Comparison of ENCODE assay signal across 8 cellular contexts in the genomic region with DNA sequence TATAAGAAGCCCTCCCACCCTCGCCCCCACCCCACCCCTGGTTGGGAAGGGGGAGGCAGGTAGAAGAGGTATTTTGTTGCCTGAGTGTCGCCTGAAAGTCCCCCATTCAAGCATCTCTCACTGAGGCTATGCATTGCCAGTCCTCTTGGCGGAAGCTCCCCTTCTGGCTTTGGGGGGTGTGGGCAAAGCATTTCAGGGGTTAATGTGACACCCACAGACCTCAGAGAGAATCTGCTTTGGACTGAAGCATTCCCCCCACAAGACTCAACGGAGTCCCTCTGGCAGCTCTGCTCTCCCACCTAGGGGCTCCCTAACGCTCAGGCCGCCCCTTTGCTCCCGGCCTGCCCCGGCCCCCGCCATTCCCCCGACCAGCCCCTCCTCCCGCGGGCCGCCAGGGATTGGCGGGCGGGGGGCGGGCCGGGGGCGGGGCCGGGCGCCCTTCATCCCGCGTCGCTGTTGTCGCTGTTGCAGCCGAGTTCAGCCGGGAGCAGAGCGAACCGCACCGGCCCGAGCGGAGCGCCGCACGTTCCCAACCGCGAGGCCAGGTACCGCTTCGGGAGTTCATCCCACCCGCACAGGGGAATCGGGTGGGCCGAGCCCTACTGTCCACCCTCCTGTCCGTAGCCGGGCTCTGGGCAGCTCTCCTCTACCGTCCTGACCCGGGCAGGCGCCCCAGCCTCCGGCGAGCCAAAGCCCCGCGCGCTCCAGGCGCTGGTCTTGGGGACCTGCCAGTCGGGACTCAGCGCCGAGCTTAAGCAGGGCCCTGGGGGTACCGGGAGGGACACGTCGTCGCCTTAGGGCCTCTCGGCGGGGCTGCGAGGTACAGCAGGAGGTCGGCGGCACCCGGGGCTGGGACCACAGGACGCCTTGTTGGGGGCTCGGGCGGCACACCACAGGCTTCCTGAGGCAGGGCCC. TPM values are rescaled to one million over a fixed set of nuclear protein-coding genes. Genes with fewer than 3 reads are reported as not detected.
DNase-seq lines count a peak whose midpoint lies in the region; ATAC-seq, FAIRE-seq and TF ChIP-seq lines count a peak whose summit lies in the region.

A gene (plus strand): TSS at position 468 of the 915 bp plus-strand sequence. CDS start 8,929 bp downstream, outside the sequence.

- H3K9me3 ChIP-seq in Loucy (ENCODE audit: insufficient read depth, low read depth, low read length) (no peaks in the 10 kb centered on the region), HepG2 (ENCODE audit: low read length) (no peaks in the 10 kb centered on the region), tibial nerve (no peaks in the 10 kb centered on the region)

- peak within 1 kb of the TSS; percentile 87 for H2AFZ ChIP-seq in Loucy (ENCODE audit: low read length)
- no peak within 1 kb of the TSS for H2AFZ ChIP-seq in HepG2 (ENCODE audit: low read length)

- TF ChIP-seq POLR2A in HepG2 (IDR thresholded peaks at IDR 0.05; ENCODE audit: insufficient read depth in 1 of 2, low read depth in 2 of 2, low read length in 2 of 2) (peak in 1 of 2 experiments; percentile 89; a peak in 2 of 4 replicates), tibial nerve (IDR thresholded peaks at IDR 0.05) (peak in 1 of 2 donors; percentile 23)

- H4K20me1 ChIP-seq in Loucy (ENCODE audit: insufficient read depth, low read length, poor library complexity, severe bottlenecking) (no peaks in the 10 kb centered on the region), HepG2 (ENCODE audit: insufficient read depth, low read length) (peaks cover 4% of the 10 kb centered on the region; the same call in 1 of the 2 replicates)

- peak within 1 kb of the TSS; percentile 65 for H3K4me2 ChIP-seq in Loucy (ENCODE audit: low read depth, low read length, poor library complexity, severe bottlenecking)
- peak within 1 kb of the TSS; percentile 96 for H3K4me2 ChIP-seq in HepG2 (ENCODE audit: low read depth, low read length)

- peak; percentile 52 for DNase-seq in AG20443 (ENCODE audit: low spot score)
- DNase-seq in caudate nucleus (lab: John Stamatoyannopoulos, UW), result peak in 30 of 61 donors; percentile 9 to 59 (median 32)
- no peak for DNase-seq in HepG2 (ENCODE audit: low spot score)
- no peak for DNase-seq in tibial nerve (ENCODE audit: low spot score in 2 of 2)

- in situ Hi-C loops in HepG2 (cut with HindIII; ENCODE audit: extremely low pct_ligation_motif_present, low pct_unique_long_range_greater_than_20kb), result no loop called here

- H3K27ac ChIP-seq in caudate nucleus (ENCODE audit: low read depth, low read length) (peak within 1 kb of the TSS; percentile 89), HepG2 (ENCODE audit: extremely low read length, insufficient read depth, low read length) (peak within 1 kb of the TSS; percentile 99), tibial nerve (peak within 1 kb of the TSS in 1 of 4 donors; percentile 66)

- H3F3A ChIP-seq in Loucy (ENCODE audit: low read depth), result no peaks in the 10 kb centered on the region

- CTCF ChIA-PET in HepG2 (lab: Yijun Ruan, JAX; ENCODE audit: low intra/inter-chr PET ratio, low total read pairs), result interaction anchor here (1.6 kb wide), 1 partner anchor 10 kb away, joined by 5 read pairs; no protein-coding TSS in a partner anchor

- TF ChIP-seq CTCF in Loucy (conservative IDR thresholded peaks at IDR 0.05; ENCODE audit: low read length), result no peak
- no peak for TF ChIP-seq CTCF in HepG2 (CRISPR knock-in tag; IDR thresholded peaks at IDR 0.05)
- TF ChIP-seq CTCF in tibial nerve (IDR thresholded peaks at IDR 0.05), result no peak

- H3K4me3 ChIP-seq in Loucy (ENCODE audit: low read length, poor library complexity, severe bottlenecking) (peak within 1 kb of the TSS; percentile 55), HepG2 (replicated peaks in 1 of 3; ENCODE audit: insufficient read depth in 1 of 3, low read depth in 2 of 3, low read length in 3 of 3) (peak within 1 kb of the TSS; percentile 79 to 93 (median 85)), tibial nerve (peak within 1 kb of the TSS; percentile 31 to 57 (median 44))

- WGBS in HepG2 (ENCODE audit: low lambda C conversion rate), result 0% methylated on average over 13 of the region's 68 CpGs
- 5 to 8% methylated on average over 13 to 36 of the region's 68 CpGs for WGBS in tibial nerve, 2 donors

- BruUV-seq in HepG2 (replicated peaks; lab: Mats Ljungman, UMichigan), result no TSS peak

- H3K9ac ChIP-seq in Loucy (ENCODE audit: low read depth, low read length, poor library complexity, severe bottlenecking) (no peak within 1 kb of the TSS), HepG2 (ENCODE audit: insufficient read depth, low read depth, low read length) (peak within 1 kb of the TSS; percentile 92)

- H3K27me3 ChIP-seq in Loucy (ENCODE audit: insufficient read depth, low read length, poor library complexity, severe bottlenecking) (no peaks in the 10 kb centered on the region), HepG2 (ENCODE audit: control insufficient read depth in 1 of 2, insufficient read depth in 2 of 2, low read length in 2 of 2) (no peaks in the 10 kb centered on the region), tibial nerve (peaks cover 0 to 53% of the 10 kb centered on the region in 2 donors)

- POLR2A ChIA-PET in HepG2 (lab: Yijun Ruan, JAX), result interaction anchor here (1.0 to 15.7 kb wide), 9 partner anchors 10 to 62 kb away, joined by 4 to 844 read pairs (median 10); a partner anchor contains a TSS

- ATAC-seq in HepG2 (peak; percentile 28), HG02981 (IDR thresholded peaks at IDR 0.05; ENCODE audit: unreplicated experiment) (no peak), GM19328 (IDR thresholded peaks at IDR 0.05; ENCODE audit: unreplicated experiment) (no peak), HG02642 (IDR thresholded peaks at IDR 0.05; ENCODE audit: poor library complexity, unreplicated experiment) (no peak)

- intact Hi-C loops in HepG2 (cut with micrococcal nuclease; ENCODE audit: unreplicated experiment), result no loop called here

- H3K36me3 ChIP-seq in Loucy (ENCODE audit: insufficient read depth, low read length) (no peaks in the 10 kb centered on the region), HepG2 (replicated peaks in 1 of 2; ENCODE audit: control insufficient read depth in 1 of 2, insufficient read depth in 2 of 2, low read length in 2 of 2) (no peaks in the 10 kb centered on the region; a peak in 1 of 5 replicates), tibial nerve (no peaks in the 10 kb centered on the region)

- no peaks in the 10 kb centered on the region for H3K9me2 ChIP-seq in Loucy (replicated peaks; ENCODE audit: low read depth, low read length)

- H3K79me2 ChIP-seq in Loucy (ENCODE audit: insufficient read depth, low read length) (no peaks in the 10 kb centered on the region), HepG2 (ENCODE audit: insufficient read depth, low read length) (peaks cover 42% of the 10 kb centered on the region)

- H3K4me1 ChIP-seq in Loucy (ENCODE audit: insufficient read depth, low read length, poor library complexity, severe bottlenecking) (no peaks in the 10 kb centered on the region), HepG2 (ENCODE audit: insufficient read depth, low read length) (peaks cover 82% of the 10 kb centered on the region), tibial nerve (peaks cover 0 to 22% (median 10%) of the 10 kb centered on the region in 4 donors)

- FAIRE-seq in HepG2 (lab: Jason Lieb, UNC), result no peak

- TF ChIP-seq EP300 in HepG2 (IDR thresholded peaks at IDR 0.05; ENCODE audit: low read depth in 2 of 2, low read length in 2 of 2), result no peak
- TF ChIP-seq EP300 in HepG2 (CRISPR knock-in tag; IDR thresholded peaks at IDR 0.05; ENCODE audit: borderline replicate concordance), result no peak
- peak in 1 of 2 donors; percentile 56 for TF ChIP-seq EP300 in tibial nerve (IDR thresholded peaks at IDR 0.05)

- no peak for TF ChIP-seq RAD21 in HepG2 (CRISPR knock-in tag; IDR thresholded peaks at IDR 0.05)

TF ChIP-seq in HepG2, 621 proteins besides CTCF, POLR2A, EP300 and RAD21 (continues in another document):
- TF ChIP-seq ZNF607 (CRISPR knock-in tag; IDR thresholded peaks at IDR 0.05; ENCODE audit: borderline replicate concordance), result peak; percentile 65

RNA-seq across cellular contexts. Expression of the gene that starts here (rescaled TPM):
- total RNA-seq in HepG2 (2016; rRNA removed; fragmentation: Illumina TruSeq; extraction: Trizol) (14.3 and 29.8 TPM in 2 replicates), tibial nerve (1 to 10 TPM in 2 of 4 donors, under 1 TPM in 2; 0.21 to 8.1 (median 1.5) TPM)
- total RNA-seq in HepG2 (2016; cell fraction: cytosol; rRNA removed; fragmentation: Illumina TruSeq; extraction: Trizol; ENCODE audit: low read depth), result 9.4 and 12.0 TPM in 2 replicates
- 14.3 and 31.3 TPM in 2 replicates for total RNA-seq in HepG2 (2016; cell fraction: insoluble cytoplasmic fraction; rRNA removed; fragmentation: Illumina TruSeq; extraction: Trizol)
- total RNA-seq in HepG2 (2016; cell fraction: membrane; rRNA removed; fragmentation: Illumina TruSeq; extraction: Trizol), result 13.7 and 15.1 TPM in 2 replicates
- 51.2 and 60.9 TPM in 2 replicates for total RNA-seq in HepG2 (2016; cell fraction: nucleus; rRNA removed; fragmentation: Illumina TruSeq; extraction: Trizol)
- polyA plus RNA-seq in HepG2 (2011; rRNA removed), result 164 and 247 TPM in 2 replicates
- 69.6 and 77.8 TPM in 2 replicates for polyA plus RNA-seq in HepG2 (2011; cell fraction: cytosol; rRNA removed)
- polyA plus RNA-seq in HepG2 (2011; cell fraction: nucleus; rRNA removed), result 645 and 755 TPM in 2 replicates
- polyA plus RNA-seq in HepG2 (2012), result 101 and 126 TPM in 2 replicates
- polyA plus RNA-seq in HepG2 (2016; cell fraction: cytosol; fragmentation: Illumina TruSeq; extraction: Trizol; ENCODE audit: low read depth), result 7.3 and 7.5 TPM in 2 replicates
- 17.2 and 22.9 TPM in 2 replicates for polyA plus RNA-seq in HepG2 (2016; cell fraction: insoluble cytoplasmic fraction; fragmentation: Illumina TruSeq; extraction: Trizol; ENCODE audit: low read depth)
- 12.8 and 13.7 TPM in 2 replicates for polyA plus RNA-seq in HepG2 (2016; cell fraction: membrane; fragmentation: Illumina TruSeq; extraction: Trizol; ENCODE audit: low read depth)
- 146 and 148 TPM in 2 replicates for polyA plus RNA-seq in HepG2 (2016; cell fraction: nucleus; fragmentation: Illumina TruSeq; extraction: Trizol; ENCODE audit: insufficient read depth, low read depth)
- 0.14 and 257 TPM in 2 replicates for polyA minus RNA-seq in HepG2 (2011; rRNA and poly(A)+ RNA removed; ENCODE audit: low replicate concordance)
- polyA minus RNA-seq in HepG2 (2011; cell fraction: cytosol; rRNA and poly(A)+ RNA removed), result 61.1 and 83.0 TPM in 2 replicates
- polyA minus RNA-seq in HepG2 (2011; cell fraction: nucleus; rRNA and poly(A)+ RNA removed), result 113 and 140 TPM in 2 replicates
